Comparison of ENCODE assay signal across 25 cellular contexts in genomic region chr4:72604324-72604723, GRCh38. TPM values are rescaled to one million over a fixed set of nuclear protein-coding genes. Genes with fewer than 3 reads are reported as not detected.
A peak's percentile ranks its signal among the peaks of the same experiment; 100 is the strongest.
DNase-seq lines count a peak whose midpoint lies in the region; ATAC-seq, FAIRE-seq and TF ChIP-seq lines count a peak whose summit lies in the region.
"Had no signal": no experiment of that assay in that cellular context is flagged by ENCODE, and none has a peak within 500 bp of the region (broad histone marks: within the 10 kb centered on the region; RNA-seq: fewer than 3 reads in every experiment).

No MANE protein-coding gene starts in this region.

- no peaks in the 10 kb centered on the region for H3K9me3 ChIP-seq in GM23248 (ENCODE audit: low read depth)
- no peaks in the 10 kb centered on the region for H3K9me3 ChIP-seq in SK-N-SH
- no peaks in the 10 kb centered on the region for H3K9me3 ChIP-seq in transverse colon
- no peaks in the 10 kb centered on the region for H3K9me3 ChIP-seq in naive thymus-derived CD4-positive, alpha-beta T cell (ENCODE audit: control insufficient read depth in 2 of 3, low read length in 3 of 3)
- H3K9me3 ChIP-seq: HAP-1, Peyer's patch had no signal

- H3K79me2 ChIP-seq in GM23248 (ENCODE audit: insufficient read depth), result no peaks in the 10 kb centered on the region
- no peaks in the 10 kb centered on the region for H3K79me2 ChIP-seq in SK-N-SH (ENCODE audit: insufficient read depth)

- TF ChIP-seq POLR2A in transverse colon (IDR thresholded peaks at IDR 0.05), result no peak

- H3K27me3 Mint-ChIP-seq in naive thymus-derived CD4-positive, alpha-beta T cell, result no peaks in the 10 kb centered on the region
- H3K27me3 Mint-ChIP-seq: activated naive CD8-positive, alpha-beta T cell had no signal

- H2AFZ ChIP-seq in GM23248 (no peak overlapping the region), SK-N-SH (ENCODE audit: low read depth) (no peak overlapping the region)

- no peak for TF ChIP-seq RAD21 in SK-N-SH (IDR thresholded peaks at IDR 0.05; ENCODE audit: low read length)

- DNase-seq in GM23248, result peak; percentile 4
- no peak for DNase-seq in SK-N-SH
- peak; percentile 47 for DNase-seq in bronchial epithelial cell (ENCODE audit: low read depth)
- peak; percentile 12 to 40 for DNase-seq in foreskin keratinocyte
- no peak for DNase-seq in transverse colon
- no peak for DNase-seq in naive thymus-derived CD4-positive, alpha-beta T cell
- DNase-seq: body of pancreas; DMS 273 treated with DMSO at 0.1 percent for 48 hours; endodermal cell; hippocampal formation; KBM-7; mucosa of descending colon; NCI-H187; NK-92 treated with Interleukin-12 subunit alpha and Interleukin-12 subunit beta, amount 100 ng/mL, for 24 hours; Peyer's patch had no signal

- no peaks in the 10 kb centered on the region for H3K36me3 Mint-ChIP-seq in naive thymus-derived CD4-positive, alpha-beta T cell
- H3K36me3 Mint-ChIP-seq: activated naive CD8-positive, alpha-beta T cell; stimulated activated effector memory CD8-positive, alpha-beta T cell treated with anti-CD3 and anti-CD28 coated beads, Interleukin-12 subunit alpha, Interleukin-12 subunit beta, amount 100 ng/mL, for 72 hours had no signal

- no peak for TF ChIP-seq EP300 in SK-N-SH (IDR thresholded peaks at IDR 0.05; ENCODE audit: borderline replicate concordance in 1 of 2, low read depth in 1 of 2, low read length in 1 of 2)
- no peak for TF ChIP-seq EP300 in transverse colon (IDR thresholded peaks at IDR 0.05; ENCODE audit: low read depth)

- intact Hi-C loops in transverse colon (cut with DNase I; ENCODE audit: low total_unique reads), result no loop called here
- intact Hi-C loops in naive thymus-derived CD4-positive, alpha-beta T cell (cut with micrococcal nuclease), result no loop called here

- H3K9ac ChIP-seq in GM23248, result no peak overlapping the region
- no peak overlapping the region for H3K9ac ChIP-seq in SK-N-SH

- H3K4me2 ChIP-seq in GM23248 (ENCODE audit: unreplicated experiment) (no peak overlapping the region), SK-N-SH (no peak overlapping the region)

- TF ChIP-seq CTCF in SK-N-SH (IDR thresholded peaks at IDR 0.05) (no peak), bronchial epithelial cell (IDR thresholded peaks at IDR 0.05; ENCODE audit: insufficient read depth, low read length, severe bottlenecking) (no peak), foreskin keratinocyte (conservative IDR thresholded peaks at IDR 0.05) (no peak), transverse colon (IDR thresholded peaks at IDR 0.05) (no peak)

- H3K4me3 ChIP-seq in GM23248, result no peak overlapping the region
- no peak overlapping the region for H3K4me3 ChIP-seq in SK-N-SH (ENCODE audit: low read depth in 2 of 2, low read length in 1 of 2)
- no peak overlapping the region for H3K4me3 ChIP-seq in bronchial epithelial cell (ENCODE audit: low read depth, low read length)
- no peak overlapping the region for H3K4me3 ChIP-seq in transverse colon
- H3K4me3 ChIP-seq in naive thymus-derived CD4-positive, alpha-beta T cell (ENCODE audit: low read length), result no peak overlapping the region
- H3K4me3 ChIP-seq: body of pancreas, HAP-1, mucosa of descending colon, Peyer's patch, SK-N-MC had no signal

- H3K36me3 ChIP-seq in GM23248 (ENCODE audit: low read depth), result no peaks in the 10 kb centered on the region
- no peaks in the 10 kb centered on the region for H3K36me3 ChIP-seq in SK-N-SH (replicated peaks in 1 of 2; ENCODE audit: control insufficient read depth in 1 of 2, insufficient read depth in 2 of 2, low read length in 1 of 2)
- no peaks in the 10 kb centered on the region for H3K36me3 ChIP-seq in bronchial epithelial cell (ENCODE audit: control insufficient read depth, insufficient read depth, low read length)
- no peaks in the 10 kb centered on the region for H3K36me3 ChIP-seq in transverse colon
- H3K36me3 ChIP-seq in naive thymus-derived CD4-positive, alpha-beta T cell (ENCODE audit: control insufficient read depth in 2 of 3, insufficient read depth in 3 of 3, low read length in 3 of 3), result no peaks in the 10 kb centered on the region
- H3K36me3 ChIP-seq: HAP-1, Peyer's patch had no signal

- FAIRE-seq in bronchial epithelial cell (lab: Jason Lieb, UNC), result no peak
- FAIRE-seq: colon, frontal cortex had no signal

- WGBS in GM23248 (ENCODE audit: low coverage in 1 of 2, low lambda C conversion rate in 2 of 2, missing lambda C conversion rate in 2 of 2), 2 experiments, result 6% methylated on average over 2 of the region's 2 CpGs
- 9% methylated on average over 2 of the region's 2 CpGs for WGBS in SK-N-SH (ENCODE audit: low lambda C conversion rate)
- WGBS in transverse colon (ENCODE audit: low coverage in 1 of 2), 2 donors, result 57 to 62% methylated on average over 2 of the region's 2 CpGs

- ATAC-seq in foreskin keratinocyte (no peak), GM19395 (IDR thresholded peaks at IDR 0.05; ENCODE audit: unreplicated experiment) (no peak), HG03159 (IDR thresholded peaks at IDR 0.05; ENCODE audit: unreplicated experiment) (no peak)
- ATAC-seq in naive thymus-derived CD4-positive, alpha-beta T cell, result no peak
- ATAC-seq: body of pancreas; mucosa of descending colon; stimulated activated effector memory CD8-positive, alpha-beta T cell treated with anti-CD3 and anti-CD28 coated beads, Interleukin-12 subunit alpha, Interleukin-12 subunit beta, amount 100 ng/mL, for 72 hours had no signal

- H3K27ac Mint-ChIP-seq in naive thymus-derived CD4-positive, alpha-beta T cell, result no peak overlapping the region
- H3K27ac Mint-ChIP-seq: activated naive CD8-positive, alpha-beta T cell; endodermal cell; stimulated activated effector memory CD8-positive, alpha-beta T cell treated with anti-CD3 and anti-CD28 coated beads, Interleukin-12 subunit alpha, Interleukin-12 subunit beta, amount 100 ng/mL, for 72 hours had no signal

- H3K27me3 ChIP-seq in GM23248 (replicated peaks; ENCODE audit: insufficient read depth) (0 out of 2 replicates have a peak, but pooled peaks cover 7% of the 10 kb centered on the region), SK-N-SH (ENCODE audit: insufficient read depth) (no peaks in the 10 kb centered on the region), bronchial epithelial cell (ENCODE audit: control insufficient read depth, insufficient read depth, low read length) (no peaks in the 10 kb centered on the region), foreskin keratinocyte (peaks cover 2% of the 10 kb centered on the region), transverse colon (no peaks in the 10 kb centered on the region)
- H3K27me3 ChIP-seq in naive thymus-derived CD4-positive, alpha-beta T cell (ENCODE audit: control insufficient read depth in 2 of 2, insufficient read depth in 2 of 2, low read length in 2 of 2), result peaks cover 0 to 5% of the 10 kb centered on the region in 2 donors
- H3K27me3 ChIP-seq: body of pancreas, Peyer's patch had no signal

- H3K9me2 ChIP-seq in GM23248 (ENCODE audit: insufficient read depth) (no peaks in the 10 kb centered on the region), SK-N-SH (no peaks in the 10 kb centered on the region)

- H3K4me1 ChIP-seq in GM23248 (ENCODE audit: insufficient read depth) (no peaks in the 10 kb centered on the region), SK-N-SH (ENCODE audit: control insufficient read depth in 1 of 2, insufficient read depth in 2 of 2, low read depth in 1 of 2, low read length in 1 of 2) (no peaks in the 10 kb centered on the region), foreskin keratinocyte (no peaks in the 10 kb centered on the region), transverse colon (no peaks in the 10 kb centered on the region)
- no peaks in the 10 kb centered on the region for H3K4me1 ChIP-seq in naive thymus-derived CD4-positive, alpha-beta T cell (ENCODE audit: control insufficient read depth in 2 of 2, insufficient read depth in 2 of 2, low read length in 2 of 2)
- H3K4me1 ChIP-seq: body of pancreas, HAP-1, Peyer's patch had no signal

- H4K20me1 ChIP-seq in GM23248 (ENCODE audit: insufficient read depth), result no peaks in the 10 kb centered on the region
- no peaks in the 10 kb centered on the region for H4K20me1 ChIP-seq in SK-N-SH (ENCODE audit: insufficient read depth)

- no peak overlapping the region for H3K4me3 Mint-ChIP-seq in naive thymus-derived CD4-positive, alpha-beta T cell
- H3K4me3 Mint-ChIP-seq: activated naive CD8-positive, alpha-beta T cell; endodermal cell; neural crest cell; stimulated activated effector memory CD8-positive, alpha-beta T cell treated with anti-CD3 and anti-CD28 coated beads, Interleukin-12 subunit alpha, Interleukin-12 subunit beta, amount 100 ng/mL, for 72 hours had no signal

- in situ Hi-C loops in GM23248 (cut with MboI) (no loop called here), transverse colon (cut with MboI; ENCODE audit: low pct_ligation_motif_present in 1 of 4, low pct_unique_long_range_greater_than_20kb in 1 of 4, low sequenced_read_pairs in 3 of 4) (no loop called here)

- H3F3A ChIP-seq in GM23248 (ENCODE audit: insufficient read depth), result no peaks in the 10 kb centered on the region
- H3F3A ChIP-seq in SK-N-SH (replicated peaks; ENCODE audit: insufficient read depth), result no peaks in the 10 kb centered on the region

- POLR2A ChIA-PET in SK-N-SH (lab: Yijun Ruan, JAX), result no interaction called here
- POLR2A ChIA-PET in naive thymus-derived CD4-positive, alpha-beta T cell (lab: Charles Lee), result no interaction called here

- H3K9me3 Mint-ChIP-seq in naive thymus-derived CD4-positive, alpha-beta T cell, result peaks cover 0 to 21% (median 8%) of the 10 kb centered on the region in 11 donors

- H3K27ac ChIP-seq in GM23248, result no peak overlapping the region
- H3K27ac ChIP-seq in SK-N-SH (ENCODE audit: low read depth in 2 of 2, low read length in 1 of 2), result no peak overlapping the region
- no peak overlapping the region for H3K27ac ChIP-seq in foreskin keratinocyte
- no peak overlapping the region for H3K27ac ChIP-seq in transverse colon
- H3K27ac ChIP-seq in naive thymus-derived CD4-positive, alpha-beta T cell (ENCODE audit: low read depth, low read length), result no peak overlapping the region
- H3K27ac ChIP-seq: body of pancreas, Peyer's patch, SK-N-MC had no signal

- CTCF ChIA-PET in SK-N-SH (lab: Yijun Ruan, JAX), result no interaction called here
- CTCF ChIA-PET in naive thymus-derived CD4-positive, alpha-beta T cell (lab: Charles Lee), result no interaction called here

- no peaks in the 10 kb centered on the region for H3K4me1 Mint-ChIP-seq in naive thymus-derived CD4-positive, alpha-beta T cell
- H3K4me1 Mint-ChIP-seq: endodermal cell; stimulated activated effector memory CD8-positive, alpha-beta T cell treated with anti-CD3 and anti-CD28 coated beads, Interleukin-12 subunit alpha, Interleukin-12 subunit beta, amount 100 ng/mL, for 72 hours had no signal

RNA-seq across cellular contexts. Expression of gene ADAMTS3, which starts 35.3 kb away (rescaled TPM):
- 0.43 and 1.3 TPM in 2 replicates for total RNA-seq in GM23248 (2014; rRNA removed; shearing (Covaris generic))
- polyA plus RNA-seq in GM23248 (2016; fragmentation: Nextera tagmentation; extraction: Ambion mirVana) (0.20 and 0.44 TPM in 2 replicates), SK-N-SH (2012; rRNA removed) (0.99 and 1.3 TPM in 2 replicates), foreskin keratinocyte (0.04 and 0.09 TPM in 2 replicates)
- 1.1 and 1.3 TPM in 2 replicates for polyA plus RNA-seq in SK-N-SH (2012; cell fraction: cytosol; rRNA removed)
- polyA plus RNA-seq in SK-N-SH (2012; cell fraction: nucleus; rRNA removed), result 1.2 and 1.6 TPM in 2 replicates
- total RNA-seq in bronchial epithelial cell (0.13 and 0.79 TPM in 2 replicates), foreskin keratinocyte (0.27 and 0.49 TPM in 2 replicates), transverse colon (under 1 TPM in 2 of 4 donors, not detected in 2; 0.14 to 0.64 TPM)
- total RNA-seq in naive thymus-derived CD4-positive, alpha-beta T cell, result under 1 TPM in 1 of 5 experiments, not detected in 4; 0.07 TPM
- polyA plus RNA-seq in naive thymus-derived CD4-positive, alpha-beta T cell, result not detected
- total RNA-seq: T-helper 2 cell treated with Interferon-gamma antibody and Interleukin-4, amounts not matched to agents 100 ng/mL and 5 ng/mL, for 36 hours had no signal

Comparison
In these comparisons a context has a peak if more than half of its experiments do, and no peak if none do; other contexts are left out.
1. DNase-seq: peak in GM23248 (single experiment), bronchial epithelial cell (single experiment) and foreskin keratinocyte (2 of 2); none in SK-N-SH (single experiment), transverse colon (single experiment) and naive thymus-derived CD4-positive, alpha-beta T cell (0 of 9).